32 cellular contexts compared by ENCODE assay signal in genomic region chr7:70171369-70171768, GRCh38.
"Had no signal": no experiment of that assay in that cellular context is flagged by ENCODE, and none has a peak within 500 bp of the region (broad histone marks: within the 10 kb centered on the region; RNA-seq: fewer than 3 reads in every experiment).

No MANE protein-coding gene starts in this region.

- H3K27ac ChIP-seq: adrenal gland, body of pancreas, brain microvascular endothelial cell, breast epithelium, VCaP had no signal

- DNase-seq: activated B cell treated with CpG ODN at 0.5 μM for 24 hours; activated CD4-positive, alpha-beta memory T cell treated with anti-CD3 and anti-CD28 coated beads for 36 hours; activated CD4-positive, alpha-beta T cell treated with anti-CD3 and anti-CD28 coated beads for 4 hours; activated CD4-positive, alpha-beta T cell treated with anti-CD3 and anti-CD28 coated beads, Interleukin-2, amount 10 ng/mL, durations not matched to agents 24 days and 14 days; activated CD4-positive, alpha-beta T cell treated with anti-CD3 and anti-CD28 coated beads, Interleukin-2, amount 50 U/mL, for 1 hour; activated CD4-positive, alpha-beta T cell treated with anti-CD3 and anti-CD28 coated beads, Interleukin-2, amount 50 U/mL, for 4 hours; activated CD4-positive, CD25-positive, alpha-beta regulatory T cell treated with anti-CD3 and anti-CD28 coated beads, Interleukin-2, amount 50 U/mL, for 72 hours; activated CD8-positive, alpha-beta memory T cell treated with anti-CD3 and anti-CD28 coated beads, Interleukin-2, amount 50 U/mL, for 4 hours; activated CD8-positive, alpha-beta T cell treated with anti-CD3 and anti-CD28 coated beads for 36 hours; activated gamma-delta T cell; activated naive CD4-positive, alpha-beta T cell treated with anti-CD3 and anti-CD28 coated beads, Interleukin-2, amount 10 ng/mL, durations not matched to agents 7 days and 5 days; activated naive CD4-positive, alpha-beta T cell treated with Interleukin-2 at 50 U/mL for 16 hours; activated naive CD8-positive, alpha-beta T cell treated with anti-CD3 and anti-CD28 coated beads, Interleukin-2, amount 10 ng/mL, durations not matched to agents 7 days and 5 days; activated naive CD8-positive, alpha-beta T cell treated with anti-CD3 and anti-CD28 coated beads, Interleukin-2, amount 50 U/mL, for 24 hours; activated T-cell treated with anti-CD3 and anti-CD28 coated beads for 4 hours; activated T-cell treated with anti-CD3 and anti-CD28 coated beads, Interleukin-2, amount 50 U/mL, for 1 hour; activated T-cell treated with anti-CD3 and anti-CD28 coated beads, Interleukin-2, amount 50 U/mL, for 4 hours; activated T-cell treated with anti-CD3 and anti-CD28 coated beads, Interleukin-2, amount 50 U/mL, for 72 hours; adrenal gland; amniotic stem cell; aorta; body of pancreas; brain microvascular endothelial cell; central memory CD4-positive, alpha-beta T cell; T-helper 1 cell; T-helper 2 cell; T-helper 9 cell had no signal

- H3K36me3 ChIP-seq: adrenal gland, brain microvascular endothelial cell, breast epithelium had no signal

- H3K4me3 ChIP-seq: adrenal gland, body of pancreas, breast epithelium had no signal

- H3K4me1 ChIP-seq: adrenal gland, body of pancreas, breast epithelium had no signal

- FAIRE-seq: astrocyte, TTC549 had no signal

- H3K9me3 ChIP-seq: adrenal gland, body of pancreas had no signal

- H3K27me3 ChIP-seq: adrenal gland, body of pancreas, brain microvascular endothelial cell, breast epithelium had no signal

- ATAC-seq: activated CD8-positive, alpha-beta T cell treated with anti-CD3 and anti-CD28 coated beads for 36 hours; activated naive CD8-positive, alpha-beta T cell treated with anti-CD3 and anti-CD28 coated beads, Interleukin-2, amount 50 U/mL, for 24 hours; activated T-cell treated with anti-CD3 and anti-CD28 coated beads, Interleukin-2, amount 50 U/mL, for 4 hours; activated T-cell treated with anti-CD3 and anti-CD28 coated beads, Interleukin-2, amount 50 U/mL, for 72 hours; activated T-helper 17 cell treated with anti-CD3 and anti-CD28 coated beads, Interleukin-2, amount 50 U/mL, for 72 hours; body of pancreas had no signal
